Comparison of ENCODE assay signal across 1 cellular context in genomic region chr1:19209439-19209989, GRCh38.
TF ChIP-seq lines count a peak whose summit lies in the region.

No MANE protein-coding gene starts in this region.

TF ChIP-seq in WTC11, 78 proteins besides CTCF, POLR2A, EP300 and RAD21 (continued from another document):
- no peak for TF ChIP-seq ARID4B (CRISPR knock-in tag; IDR thresholded peaks at IDR 0.05; ENCODE audit: borderline replicate concordance)
- no peak for TF ChIP-seq SMAD4 (CRISPR knock-in tag; IDR thresholded peaks at IDR 0.05)
